1 cellular context compared by ENCODE assay signal in the genomic region with DNA sequence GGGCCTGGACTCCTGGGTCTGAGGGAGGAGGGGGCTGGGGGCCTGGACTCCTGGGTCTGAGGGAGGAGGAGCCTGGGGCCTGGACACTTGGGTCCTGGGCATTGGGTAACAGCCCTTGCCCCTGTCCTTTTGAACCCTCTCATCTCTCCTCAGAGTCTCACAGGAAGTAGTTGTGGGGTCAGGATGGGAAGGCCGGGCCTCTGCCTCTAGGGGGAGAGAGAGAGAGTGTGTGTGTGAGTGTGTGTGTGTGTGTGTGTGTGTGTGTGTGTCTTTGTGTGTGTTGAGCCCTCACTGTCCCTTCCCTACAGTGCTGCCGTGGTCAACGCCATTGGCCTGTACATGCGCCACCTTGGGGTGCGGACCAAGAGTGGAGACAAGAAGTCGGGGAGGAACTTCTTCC.
TF ChIP-seq lines count a peak whose summit lies in the region.

No MANE protein-coding gene starts in this region.

TF ChIP-seq in GM12878, 131 proteins besides CTCF, POLR2A, EP300 and RAD21 (continues in another document):
- TF ChIP-seq SMAD5 (IDR thresholded peaks at IDR 0.05; ENCODE audit: low read depth), result no peak
- TF ChIP-seq, protein P1, sequence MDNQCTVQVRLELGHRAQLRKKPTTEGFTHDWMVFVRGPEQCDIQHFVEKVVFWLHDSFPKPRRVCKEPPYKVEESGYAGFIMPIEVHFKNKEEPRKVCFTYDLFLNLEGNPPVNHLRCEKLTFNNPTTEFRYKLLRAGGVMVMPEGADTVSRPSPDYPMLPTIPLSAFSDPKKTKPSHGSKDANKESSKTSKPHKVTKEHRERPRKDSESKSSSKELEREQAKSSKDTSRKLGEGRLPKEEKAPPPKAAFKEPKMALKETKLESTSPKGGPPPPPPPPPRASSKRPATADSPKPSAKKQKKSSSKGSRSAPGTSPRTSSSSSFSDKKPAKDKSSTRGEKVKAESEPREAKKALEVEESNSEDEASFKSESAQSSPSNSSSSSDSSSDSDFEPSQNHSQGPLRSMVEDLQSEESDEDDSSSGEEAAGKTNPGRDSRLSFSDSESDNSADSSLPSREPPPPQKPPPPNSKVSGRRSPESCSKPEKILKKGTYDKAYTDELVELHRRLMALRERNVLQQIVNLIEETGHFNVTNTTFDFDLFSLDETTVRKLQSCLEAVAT (IDR thresholded peaks at IDR 0.05), result peak; percentile 56; the same call in 1 of the 2 replicates
- no peak for TF ChIP-seq MTA2 (IDR thresholded peaks at IDR 0.05; ENCODE audit: low read depth)
- no peak for TF ChIP-seq SUZ12 (IDR thresholded peaks at IDR 0.05; ENCODE audit: unreplicated experiment)
- no peak for TF ChIP-seq PML (IDR thresholded peaks at IDR 0.05; ENCODE audit: low read length)
- no peak for TF ChIP-seq ASH2L (IDR thresholded peaks at IDR 0.05; ENCODE audit: borderline replicate concordance, low read depth)
- TF ChIP-seq, protein P2, sequence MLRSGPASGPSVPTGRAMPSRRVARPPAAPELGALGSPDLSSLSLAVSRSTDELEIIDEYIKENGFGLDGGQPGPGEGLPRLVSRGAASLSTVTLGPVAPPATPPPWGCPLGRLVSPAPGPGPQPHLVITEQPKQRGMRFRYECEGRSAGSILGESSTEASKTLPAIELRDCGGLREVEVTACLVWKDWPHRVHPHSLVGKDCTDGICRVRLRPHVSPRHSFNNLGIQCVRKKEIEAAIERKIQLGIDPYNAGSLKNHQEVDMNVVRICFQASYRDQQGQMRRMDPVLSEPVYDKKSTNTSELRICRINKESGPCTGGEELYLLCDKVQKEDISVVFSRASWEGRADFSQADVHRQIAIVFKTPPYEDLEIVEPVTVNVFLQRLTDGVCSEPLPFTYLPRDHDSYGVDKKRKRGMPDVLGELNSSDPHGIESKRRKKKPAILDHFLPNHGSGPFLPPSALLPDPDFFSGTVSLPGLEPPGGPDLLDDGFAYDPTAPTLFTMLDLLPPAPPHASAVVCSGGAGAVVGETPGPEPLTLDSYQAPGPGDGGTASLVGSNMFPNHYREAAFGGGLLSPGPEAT (IDR thresholded peaks at IDR 0.05; ENCODE audit: low read depth), result no peak
- no peak for TF ChIP-seq KLF5 (IDR thresholded peaks at IDR 0.05; ENCODE audit: partially characterized antibody)
- no peak for TF ChIP-seq ZNF622 (IDR thresholded peaks at IDR 0.05)
- TF ChIP-seq IRF4 (IDR thresholded peaks at IDR 0.05; ENCODE audit: low read depth, low read length), result no peak
- TF ChIP-seq, protein P3, sequence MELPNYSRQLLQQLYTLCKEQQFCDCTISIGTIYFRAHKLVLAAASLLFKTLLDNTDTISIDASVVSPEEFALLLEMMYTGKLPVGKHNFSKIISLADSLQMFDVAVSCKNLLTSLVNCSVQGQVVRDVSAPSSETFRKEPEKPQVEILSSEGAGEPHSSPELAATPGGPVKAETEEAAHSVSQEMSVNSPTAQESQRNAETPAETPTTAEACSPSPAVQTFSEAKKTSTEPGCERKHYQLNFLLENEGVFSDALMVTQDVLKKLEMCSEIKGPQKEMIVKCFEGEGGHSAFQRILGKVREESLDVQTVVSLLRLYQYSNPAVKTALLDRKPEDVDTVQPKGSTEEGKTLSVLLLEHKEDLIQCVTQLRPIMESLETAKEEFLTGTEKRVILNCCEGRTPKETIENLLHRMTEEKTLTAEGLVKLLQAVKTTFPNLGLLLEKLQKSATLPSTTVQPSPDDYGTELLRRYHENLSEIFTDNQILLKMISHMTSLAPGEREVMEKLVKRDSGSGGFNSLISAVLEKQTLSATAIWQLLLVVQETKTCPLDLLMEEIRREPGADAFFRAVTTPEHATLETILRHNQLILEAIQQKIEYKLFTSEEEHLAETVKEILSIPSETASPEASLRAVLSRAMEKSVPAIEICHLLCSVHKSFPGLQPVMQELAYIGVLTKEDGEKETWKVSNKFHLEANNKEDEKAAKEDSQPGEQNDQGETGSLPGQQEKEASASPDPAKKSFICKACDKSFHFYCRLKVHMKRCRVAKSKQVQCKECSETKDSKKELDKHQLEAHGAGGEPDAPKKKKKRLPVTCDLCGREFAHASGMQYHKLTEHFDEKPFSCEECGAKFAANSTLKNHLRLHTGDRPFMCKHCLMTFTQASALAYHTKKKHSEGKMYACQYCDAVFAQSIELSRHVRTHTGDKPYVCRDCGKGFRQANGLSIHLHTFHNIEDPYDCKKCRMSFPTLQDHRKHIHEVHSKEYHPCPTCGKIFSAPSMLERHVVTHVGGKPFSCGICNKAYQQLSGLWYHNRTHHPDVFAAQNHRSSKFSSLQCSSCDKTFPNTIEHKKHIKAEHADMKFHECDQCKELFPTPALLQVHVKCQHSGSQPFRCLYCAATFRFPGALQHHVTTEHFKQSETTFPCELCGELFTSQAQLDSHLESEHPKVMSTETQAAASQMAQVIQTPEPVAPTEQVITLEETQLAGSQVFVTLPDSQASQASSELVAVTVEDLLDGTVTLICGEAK (IDR thresholded peaks at IDR 0.05; ENCODE audit: borderline replicate concordance), result no peak
- no peak for TF ChIP-seq RB1 (IDR thresholded peaks at IDR 0.05; ENCODE audit: borderline replicate concordance)
- no peak for TF ChIP-seq CHD4 (IDR thresholded peaks at IDR 0.05)
- no peak for TF ChIP-seq WRNIP1 (IDR thresholded peaks at IDR 0.05; ENCODE audit: borderline replicate concordance, low read depth, low read length)
- TF ChIP-seq, protein P4, sequence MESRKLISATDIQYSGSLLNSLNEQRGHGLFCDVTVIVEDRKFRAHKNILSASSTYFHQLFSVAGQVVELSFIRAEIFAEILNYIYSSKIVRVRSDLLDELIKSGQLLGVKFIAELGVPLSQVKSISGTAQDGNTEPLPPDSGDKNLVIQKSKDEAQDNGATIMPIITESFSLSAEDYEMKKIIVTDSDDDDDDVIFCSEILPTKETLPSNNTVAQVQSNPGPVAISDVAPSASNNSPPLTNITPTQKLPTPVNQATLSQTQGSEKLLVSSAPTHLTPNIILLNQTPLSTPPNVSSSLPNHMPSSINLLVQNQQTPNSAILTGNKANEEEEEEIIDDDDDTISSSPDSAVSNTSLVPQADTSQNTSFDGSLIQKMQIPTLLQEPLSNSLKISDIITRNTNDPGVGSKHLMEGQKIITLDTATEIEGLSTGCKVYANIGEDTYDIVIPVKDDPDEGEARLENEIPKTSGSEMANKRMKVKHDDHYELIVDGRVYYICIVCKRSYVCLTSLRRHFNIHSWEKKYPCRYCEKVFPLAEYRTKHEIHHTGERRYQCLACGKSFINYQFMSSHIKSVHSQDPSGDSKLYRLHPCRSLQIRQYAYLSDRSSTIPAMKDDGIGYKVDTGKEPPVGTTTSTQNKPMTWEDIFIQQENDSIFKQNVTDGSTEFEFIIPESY (IDR thresholded peaks at IDR 0.05), result no peak
- TF ChIP-seq YY1 (IDR thresholded peaks at IDR 0.05; ENCODE audit: low read depth, low read length), result no peak
- TF ChIP-seq, protein P5, sequence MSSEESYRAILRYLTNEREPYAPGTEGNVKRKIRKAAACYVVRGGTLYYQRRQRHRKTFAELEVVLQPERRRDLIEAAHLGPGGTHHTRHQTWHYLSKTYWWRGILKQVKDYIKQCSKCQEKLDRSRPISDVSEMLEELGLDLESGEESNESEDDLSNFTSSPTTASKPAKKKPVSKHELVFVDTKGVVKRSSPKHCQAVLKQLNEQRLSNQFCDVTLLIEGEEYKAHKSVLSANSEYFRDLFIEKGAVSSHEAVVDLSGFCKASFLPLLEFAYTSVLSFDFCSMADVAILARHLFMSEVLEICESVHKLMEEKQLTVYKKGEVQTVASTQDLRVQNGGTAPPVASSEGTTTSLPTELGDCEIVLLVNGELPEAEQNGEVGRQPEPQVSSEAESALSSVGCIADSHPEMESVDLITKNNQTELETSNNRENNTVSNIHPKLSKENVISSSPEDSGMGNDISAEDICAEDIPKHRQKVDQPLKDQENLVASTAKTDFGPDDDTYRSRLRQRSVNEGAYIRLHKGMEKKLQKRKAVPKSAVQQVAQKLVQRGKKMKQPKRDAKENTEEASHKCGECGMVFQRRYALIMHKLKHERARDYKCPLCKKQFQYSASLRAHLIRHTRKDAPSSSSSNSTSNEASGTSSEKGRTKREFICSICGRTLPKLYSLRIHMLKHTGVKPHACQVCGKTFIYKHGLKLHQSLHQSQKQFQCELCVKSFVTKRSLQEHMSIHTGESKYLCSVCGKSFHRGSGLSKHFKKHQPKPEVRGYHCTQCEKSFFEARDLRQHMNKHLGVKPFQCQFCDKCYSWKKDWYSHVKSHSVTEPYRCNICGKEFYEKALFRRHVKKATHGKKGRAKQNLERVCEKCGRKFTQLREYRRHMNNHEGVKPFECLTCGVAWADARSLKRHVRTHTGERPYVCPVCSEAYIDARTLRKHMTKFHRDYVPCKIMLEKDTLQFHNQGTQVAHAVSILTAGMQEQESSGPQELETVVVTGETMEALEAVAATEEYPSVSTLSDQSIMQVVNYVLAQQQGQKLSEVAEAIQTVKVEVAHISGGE (CRISPR knock-in tag; IDR thresholded peaks at IDR 0.05), result no peak
- TF ChIP-seq, protein P6, sequence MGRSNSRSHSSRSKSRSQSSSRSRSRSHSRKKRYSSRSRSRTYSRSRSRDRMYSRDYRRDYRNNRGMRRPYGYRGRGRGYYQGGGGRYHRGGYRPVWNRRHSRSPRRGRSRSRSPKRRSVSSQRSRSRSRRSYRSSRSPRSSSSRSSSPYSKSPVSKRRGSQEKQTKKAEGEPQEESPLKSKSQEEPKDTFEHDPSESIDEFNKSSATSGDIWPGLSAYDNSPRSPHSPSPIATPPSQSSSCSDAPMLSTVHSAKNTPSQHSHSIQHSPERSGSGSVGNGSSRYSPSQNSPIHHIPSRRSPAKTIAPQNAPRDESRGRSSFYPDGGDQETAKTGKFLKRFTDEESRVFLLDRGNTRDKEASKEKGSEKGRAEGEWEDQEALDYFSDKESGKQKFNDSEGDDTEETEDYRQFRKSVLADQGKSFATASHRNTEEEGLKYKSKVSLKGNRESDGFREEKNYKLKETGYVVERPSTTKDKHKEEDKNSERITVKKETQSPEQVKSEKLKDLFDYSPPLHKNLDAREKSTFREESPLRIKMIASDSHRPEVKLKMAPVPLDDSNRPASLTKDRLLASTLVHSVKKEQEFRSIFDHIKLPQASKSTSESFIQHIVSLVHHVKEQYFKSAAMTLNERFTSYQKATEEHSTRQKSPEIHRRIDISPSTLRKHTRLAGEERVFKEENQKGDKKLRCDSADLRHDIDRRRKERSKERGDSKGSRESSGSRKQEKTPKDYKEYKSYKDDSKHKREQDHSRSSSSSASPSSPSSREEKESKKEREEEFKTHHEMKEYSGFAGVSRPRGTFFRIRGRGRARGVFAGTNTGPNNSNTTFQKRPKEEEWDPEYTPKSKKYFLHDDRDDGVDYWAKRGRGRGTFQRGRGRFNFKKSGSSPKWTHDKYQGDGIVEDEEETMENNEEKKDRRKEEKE (IDR thresholded peaks at IDR 0.05), result no peak
- 0 out of 4 replicates have a peak, but pooled peaks have one; percentile 21 to 45 for TF ChIP-seq IKZF2 (IDR thresholded peaks at IDR 0.05)
- TF ChIP-seq, protein P7, sequence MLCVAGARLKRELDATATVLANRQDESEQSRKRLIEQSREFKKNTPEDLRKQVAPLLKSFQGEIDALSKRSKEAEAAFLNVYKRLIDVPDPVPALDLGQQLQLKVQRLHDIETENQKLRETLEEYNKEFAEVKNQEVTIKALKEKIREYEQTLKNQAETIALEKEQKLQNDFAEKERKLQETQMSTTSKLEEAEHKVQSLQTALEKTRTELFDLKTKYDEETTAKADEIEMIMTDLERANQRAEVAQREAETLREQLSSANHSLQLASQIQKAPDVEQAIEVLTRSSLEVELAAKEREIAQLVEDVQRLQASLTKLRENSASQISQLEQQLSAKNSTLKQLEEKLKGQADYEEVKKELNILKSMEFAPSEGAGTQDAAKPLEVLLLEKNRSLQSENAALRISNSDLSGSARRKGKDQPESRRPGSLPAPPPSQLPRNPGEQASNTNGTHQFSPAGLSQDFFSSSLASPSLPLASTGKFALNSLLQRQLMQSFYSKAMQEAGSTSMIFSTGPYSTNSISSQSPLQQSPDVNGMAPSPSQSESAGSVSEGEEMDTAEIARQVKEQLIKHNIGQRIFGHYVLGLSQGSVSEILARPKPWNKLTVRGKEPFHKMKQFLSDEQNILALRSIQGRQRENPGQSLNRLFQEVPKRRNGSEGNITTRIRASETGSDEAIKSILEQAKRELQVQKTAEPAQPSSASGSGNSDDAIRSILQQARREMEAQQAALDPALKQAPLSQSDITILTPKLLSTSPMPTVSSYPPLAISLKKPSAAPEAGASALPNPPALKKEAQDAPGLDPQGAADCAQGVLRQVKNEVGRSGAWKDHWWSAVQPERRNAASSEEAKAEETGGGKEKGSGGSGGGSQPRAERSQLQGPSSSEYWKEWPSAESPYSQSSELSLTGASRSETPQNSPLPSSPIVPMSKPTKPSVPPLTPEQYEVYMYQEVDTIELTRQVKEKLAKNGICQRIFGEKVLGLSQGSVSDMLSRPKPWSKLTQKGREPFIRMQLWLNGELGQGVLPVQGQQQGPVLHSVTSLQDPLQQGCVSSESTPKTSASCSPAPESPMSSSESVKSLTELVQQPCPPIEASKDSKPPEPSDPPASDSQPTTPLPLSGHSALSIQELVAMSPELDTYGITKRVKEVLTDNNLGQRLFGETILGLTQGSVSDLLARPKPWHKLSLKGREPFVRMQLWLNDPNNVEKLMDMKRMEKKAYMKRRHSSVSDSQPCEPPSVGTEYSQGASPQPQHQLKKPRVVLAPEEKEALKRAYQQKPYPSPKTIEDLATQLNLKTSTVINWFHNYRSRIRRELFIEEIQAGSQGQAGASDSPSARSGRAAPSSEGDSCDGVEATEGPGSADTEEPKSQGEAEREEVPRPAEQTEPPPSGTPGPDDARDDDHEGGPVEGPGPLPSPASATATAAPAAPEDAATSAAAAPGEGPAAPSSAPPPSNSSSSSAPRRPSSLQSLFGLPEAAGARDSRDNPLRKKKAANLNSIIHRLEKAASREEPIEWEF (IDR thresholded peaks at IDR 0.05; ENCODE audit: insufficient replicate concordance, low read depth, low read length), result no peak
- TF ChIP-seq SP1 (IDR thresholded peaks at IDR 0.05; ENCODE audit: low read depth, low read length), result no peak
- TF ChIP-seq, protein P8, sequence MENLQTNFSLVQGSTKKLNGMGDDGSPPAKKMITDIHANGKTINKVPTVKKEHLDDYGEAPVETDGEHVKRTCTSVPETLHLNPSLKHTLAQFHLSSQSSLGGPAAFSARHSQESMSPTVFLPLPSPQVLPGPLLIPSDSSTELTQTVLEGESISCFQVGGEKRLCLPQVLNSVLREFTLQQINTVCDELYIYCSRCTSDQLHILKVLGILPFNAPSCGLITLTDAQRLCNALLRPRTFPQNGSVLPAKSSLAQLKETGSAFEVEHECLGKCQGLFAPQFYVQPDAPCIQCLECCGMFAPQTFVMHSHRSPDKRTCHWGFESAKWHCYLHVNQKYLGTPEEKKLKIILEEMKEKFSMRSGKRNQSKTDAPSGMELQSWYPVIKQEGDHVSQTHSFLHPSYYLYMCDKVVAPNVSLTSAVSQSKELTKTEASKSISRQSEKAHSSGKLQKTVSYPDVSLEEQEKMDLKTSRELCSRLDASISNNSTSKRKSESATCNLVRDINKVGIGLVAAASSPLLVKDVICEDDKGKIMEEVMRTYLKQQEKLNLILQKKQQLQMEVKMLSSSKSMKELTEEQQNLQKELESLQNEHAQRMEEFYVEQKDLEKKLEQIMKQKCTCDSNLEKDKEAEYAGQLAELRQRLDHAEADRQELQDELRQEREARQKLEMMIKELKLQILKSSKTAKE (IDR thresholded peaks at IDR 0.05; ENCODE audit: low read depth, poor library complexity, severe bottlenecking), result no peak
- TF ChIP-seq IKZF1 (conservative IDR thresholded peaks at IDR 0.05), result 0 out of 2 replicates have a peak, but pooled peaks have one; percentile 29
- no peak for TF ChIP-seq ATF7 (IDR thresholded peaks at IDR 0.05; ENCODE audit: low read depth)
- peak; percentile 75 for TF ChIP-seq NBN (IDR thresholded peaks at IDR 0.05)
- TF ChIP-seq NR2C1 (IDR thresholded peaks at IDR 0.05), result peak; percentile 70
